In genomic region chr14:74459981-74460380, GRCh38 we compare ENCODE assay signal across 10 cellular contexts. TPM values are rescaled to one million over a fixed set of nuclear protein-coding genes. Genes with fewer than 3 reads are reported as not detected.
"Had no signal": no experiment of that assay in that cellular context is flagged by ENCODE, and none has a peak within 500 bp of the region (broad histone marks: within the 10 kb centered on the region; RNA-seq: fewer than 3 reads in every experiment).

No MANE protein-coding gene starts in this region.

- H3K27me3 ChIP-seq: brain microvascular endothelial cell, dorsolateral prefrontal cortex, esophagus muscularis mucosa, ovary, thyroid gland had no signal

- DNase-seq: activated gamma-delta T cell; activated T-cell treated with anti-CD3 and anti-CD28 coated beads, Interleukin-2, amount 50 U/mL, for 4 hours; dorsolateral prefrontal cortex; ovary; T-helper 17 cell had no signal

- H3K4me3 Mint-ChIP-seq: activated naive CD8-positive, alpha-beta T cell treated with anti-CD3 and anti-CD28 coated beads for 36 hours; activated T-cell treated with anti-CD3 and anti-CD28 coated beads, Interleukin-2, amount 50 U/mL, for 4 hours; T-helper 17 cell had no signal

- H3K9me3 Mint-ChIP-seq: activated naive CD8-positive, alpha-beta T cell treated with anti-CD3 and anti-CD28 coated beads for 36 hours; activated T-cell treated with anti-CD3 and anti-CD28 coated beads, Interleukin-2, amount 50 U/mL, for 4 hours had no signal

- H3K36me3 Mint-ChIP-seq: activated naive CD8-positive, alpha-beta T cell treated with anti-CD3 and anti-CD28 coated beads for 36 hours had no signal

- H3K36me3 ChIP-seq: brain microvascular endothelial cell, esophagus muscularis mucosa, ovary, thyroid gland had no signal

- H3K4me3 ChIP-seq: dorsolateral prefrontal cortex, esophagus muscularis mucosa, ovary, thyroid gland had no signal

- ATAC-seq: T-helper 17 cell had no signal

- H3K4me1 Mint-ChIP-seq: activated naive CD8-positive, alpha-beta T cell treated with anti-CD3 and anti-CD28 coated beads for 36 hours had no signal

- H3K27ac ChIP-seq: brain microvascular endothelial cell, dorsolateral prefrontal cortex, esophagus muscularis mucosa, ovary, thyroid gland had no signal

- H3K4me1 ChIP-seq: thyroid gland had no signal

- H3K9me3 ChIP-seq: esophagus muscularis mucosa, ovary, thyroid gland had no signal

- H3K27ac Mint-ChIP-seq: activated naive CD8-positive, alpha-beta T cell treated with anti-CD3 and anti-CD28 coated beads for 36 hours; T-helper 17 cell had no signal

RNA-seq across cellular contexts. Expression of gene SYNDIG1L, which starts 34.0 kb away (rescaled TPM):
- total RNA-seq: activated naive CD8-positive, alpha-beta T cell treated with anti-CD3 and anti-CD28 coated beads for 36 hours; activated T-cell treated with anti-CD3 and anti-CD28 coated beads, Interleukin-2, amount 50 U/mL, for 4 hours; fibroblast of villous mesenchyme; T-helper 17 cell had no signal
